Comparison of ENCODE assay signal across 32 cellular contexts in the genomic region with DNA sequence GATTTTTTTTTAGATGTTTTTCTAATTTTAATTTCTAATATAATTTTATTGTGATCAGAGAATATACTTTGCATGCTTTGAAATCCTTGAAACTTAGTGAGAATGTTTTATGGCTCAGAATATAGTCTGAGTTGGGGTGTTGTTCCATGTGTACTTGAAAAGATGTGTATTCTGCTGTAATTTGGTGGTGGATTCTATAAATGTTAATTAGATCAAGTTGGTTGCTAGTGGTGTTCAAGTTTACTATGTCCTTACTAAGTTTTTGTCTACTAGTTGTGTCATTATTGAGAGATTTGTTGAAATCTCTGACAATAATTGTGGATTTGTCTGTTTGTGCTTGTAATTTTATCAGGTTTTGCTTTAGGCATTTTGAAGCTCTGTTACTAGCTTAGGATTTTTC.
"Had no signal": no experiment of that assay in that cellular context is flagged by ENCODE, and none has a peak within 500 bp of the region (broad histone marks: within the 10 kb centered on the region; RNA-seq: fewer than 3 reads in every experiment).

No MANE protein-coding gene starts in this region.

- H3K4me1 ChIP-seq: breast epithelium had no signal

- H3K4me3 ChIP-seq: adrenal gland, body of pancreas, breast epithelium had no signal

- FAIRE-seq: astrocyte, TTC549 had no signal

- H3K9me3 ChIP-seq: adrenal gland, body of pancreas had no signal

- ATAC-seq: activated CD8-positive, alpha-beta memory T cell treated with anti-CD3 and anti-CD28 coated beads, Interleukin-2, amount 10 ng/mL, durations not matched to agents 7 days and 5 days; activated CD8-positive, alpha-beta T cell treated with anti-CD3 and anti-CD28 coated beads, Interleukin-2, amount 10 ng/mL, durations not matched to agents 7 days and 5 days; activated naive CD4-positive, alpha-beta T cell treated with anti-CD3 and anti-CD28 coated beads, Interleukin-2, amount 50 U/mL, for 72 hours; body of pancreas had no signal

- DNase-seq: activated B cell treated with CpG ODN at 0.5 μM for 24 hours; activated CD4-positive, alpha-beta memory T cell treated with anti-CD3 and anti-CD28 coated beads for 36 hours; activated CD4-positive, alpha-beta T cell treated with anti-CD3 and anti-CD28 coated beads for 4 hours; activated CD4-positive, alpha-beta T cell treated with anti-CD3 and anti-CD28 coated beads, Interleukin-2, amount 10 ng/mL, durations not matched to agents 24 days and 14 days; activated CD4-positive, alpha-beta T cell treated with anti-CD3 and anti-CD28 coated beads, Interleukin-2, amount 50 U/mL, for 1 hour; activated CD4-positive, alpha-beta T cell treated with anti-CD3 and anti-CD28 coated beads, Interleukin-2, amount 50 U/mL, for 4 hours; activated CD4-positive, CD25-positive, alpha-beta regulatory T cell treated with anti-CD3 and anti-CD28 coated beads, Interleukin-2, amount 50 U/mL, for 72 hours; activated CD8-positive, alpha-beta memory T cell treated with anti-CD3 and anti-CD28 coated beads for 24 hours; activated CD8-positive, alpha-beta memory T cell treated with anti-CD3 and anti-CD28 coated beads, Interleukin-2, amount 10 ng/mL, durations not matched to agents 7 days and 5 days; activated CD8-positive, alpha-beta memory T cell treated with anti-CD3 and anti-CD28 coated beads, Interleukin-2, amount 50 U/mL, for 48 hours; activated CD8-positive, alpha-beta T cell treated with anti-CD3 and anti-CD28 coated beads, Interleukin-2, amount 10 ng/mL, durations not matched to agents 7 days and 5 days; activated effector memory CD4-positive, alpha-beta T cell treated with Interleukin-2 at 50 U/mL for 16 hours; activated gamma-delta T cell; activated naive CD4-positive, alpha-beta T cell treated with anti-CD3 and anti-CD28 coated beads, Interleukin-2, amount 10 ng/mL, durations not matched to agents 7 days and 5 days; activated naive CD4-positive, alpha-beta T cell treated with Interleukin-2 at 50 U/mL for 16 hours; activated naive CD8-positive, alpha-beta T cell treated with anti-CD3 and anti-CD28 coated beads for 36 hours; activated T-cell treated with anti-CD3 and anti-CD28 coated beads, Interleukin-2, amount 50 U/mL, for 24 hours; activated T-cell treated with anti-CD3 and anti-CD28 coated beads, Interleukin-2, amount 50 U/mL, for 48 hours; adrenal gland; amniotic stem cell; aorta; body of pancreas; brain microvascular endothelial cell; central memory CD4-positive, alpha-beta T cell; T-helper 1 cell; T-helper 2 cell; T-helper 9 cell had no signal

- H3K36me3 ChIP-seq: adrenal gland, brain microvascular endothelial cell, breast epithelium had no signal

- H3K27me3 ChIP-seq: adrenal gland, body of pancreas, brain microvascular endothelial cell, breast epithelium had no signal

- H3K27ac ChIP-seq: adrenal gland, body of pancreas, brain microvascular endothelial cell, breast epithelium, VCaP had no signal
